8 cellular contexts compared by ENCODE assay signal in the genomic region with DNA sequence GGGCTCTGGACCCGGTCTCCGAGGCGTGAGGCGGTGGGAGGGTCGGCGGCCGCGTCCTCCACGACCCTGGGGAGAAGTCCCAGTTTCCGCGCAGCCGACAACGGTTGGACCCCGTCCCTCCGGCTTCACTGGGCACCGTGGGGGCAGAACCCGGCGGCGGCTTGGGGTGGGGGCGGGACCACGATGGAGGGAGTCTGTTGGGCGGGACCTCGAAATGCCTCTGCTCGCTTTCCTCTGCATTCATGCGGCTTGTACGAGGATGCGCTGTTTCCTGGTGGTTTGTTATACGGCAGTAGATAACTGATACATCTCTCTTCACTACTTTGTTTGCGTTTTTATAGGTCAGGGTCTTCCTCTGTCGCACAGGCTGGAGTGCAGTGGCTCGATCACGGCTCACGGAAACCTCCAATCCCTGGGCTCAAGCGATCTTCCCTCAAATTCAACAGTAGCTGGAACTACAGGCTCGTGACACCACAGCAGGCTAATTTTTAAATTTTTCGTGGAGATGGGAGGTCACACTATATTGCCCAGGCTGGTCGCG. TPM values are rescaled to one million over a fixed set of nuclear protein-coding genes. Genes with fewer than 3 reads are reported as not detected.
DNase-seq lines count a peak whose midpoint lies in the region; ATAC-seq lines count a peak whose summit lies in the region.

No MANE protein-coding gene starts in this region.

- H3K4me1 Mint-ChIP-seq in naive B cell: peaks cover 10 to 29% (median 24%) of the 10 kb centered on the region in 3 donors
- peaks cover 21% of the 10 kb centered on the region for H3K4me1 Mint-ChIP-seq in stimulated activated effector memory CD8-positive, alpha-beta T cell treated with anti-CD3 and anti-CD28 coated beads, Interleukin-12 subunit alpha, Interleukin-12 subunit beta, amount 100 ng/mL, for 72 hours

- H3K27ac ChIP-seq in Karpas-422 (ENCODE audit: low read length): peak overlapping the region; percentile 59
- H3K27ac ChIP-seq in esophagus (ENCODE audit: low read depth in 2 of 2, low read length in 1 of 2): peak overlapping the region; percentile 91 to 97

- H3K9me3 Mint-ChIP-seq in naive B cell: peaks cover 0 to 5% (median 0%) of the 10 kb centered on the region in 7 donors
- no peaks in the 10 kb centered on the region for H3K9me3 Mint-ChIP-seq in stimulated activated effector memory CD8-positive, alpha-beta T cell treated with anti-CD3 and anti-CD28 coated beads, Interleukin-12 subunit alpha, Interleukin-12 subunit beta, amount 100 ng/mL, for 72 hours

- H3K36me3 Mint-ChIP-seq in naive B cell: no peaks in the 10 kb centered on the region
- peaks cover 11% of the 10 kb centered on the region for H3K36me3 Mint-ChIP-seq in stimulated activated effector memory CD8-positive, alpha-beta T cell treated with anti-CD3 and anti-CD28 coated beads, Interleukin-12 subunit alpha, Interleukin-12 subunit beta, amount 100 ng/mL, for 72 hours

- peak overlapping the region; percentile 49 to 99 (median 96) for H3K27ac Mint-ChIP-seq in naive B cell
- peak overlapping the region; percentile 95 for H3K27ac Mint-ChIP-seq in stimulated activated effector memory CD8-positive, alpha-beta T cell treated with anti-CD3 and anti-CD28 coated beads, Interleukin-12 subunit alpha, Interleukin-12 subunit beta, amount 100 ng/mL, for 72 hours

- H4K20me1 ChIP-seq in Karpas-422 (ENCODE audit: insufficient read depth, low read depth, low read length): no peaks in the 10 kb centered on the region

- no peaks in the 10 kb centered on the region for H3K79me2 ChIP-seq in Karpas-422 (ENCODE audit: low read length)

- no peaks in the 10 kb centered on the region for H3K9me2 ChIP-seq in Karpas-422 (replicated peaks; ENCODE audit: insufficient read depth, low read length)

- H3K27me3 Mint-ChIP-seq in naive B cell: no peaks in the 10 kb centered on the region

- DNase-seq in COLO668 (lab: John Stamatoyannopoulos, UW; ENCODE audit: unreplicated experiment): peak; percentile 18
- no peak for DNase-seq in Karpas-422
- DNase-seq in activated T-cell treated with anti-CD3 and anti-CD28 coated beads for 4 hours: peak; percentile 54
- no peak for DNase-seq in naive B cell
- no peak for DNase-seq in stimulated activated effector memory CD8-positive, alpha-beta T cell treated with anti-CD3 and anti-CD28 coated beads, Interleukin-12 subunit alpha, Interleukin-12 subunit beta, amount 100 ng/mL, for 72 hours (ENCODE audit: low spot score in 2 of 2)
- no peak for DNase-seq in NCI-H1092 treated with DMSO at 0.1 percent for 48 hours (lab: John Stamatoyannopoulos, UW)

- H3K4me1 ChIP-seq in Karpas-422 (ENCODE audit: low read length) (peaks cover 23% of the 10 kb centered on the region), esophagus (ENCODE audit: control insufficient read depth in 2 of 2, insufficient read depth in 2 of 2, low read length in 1 of 2) (no peaks in the 10 kb centered on the region)

- H3K4me2 ChIP-seq in Karpas-422 (ENCODE audit: low read depth, low read length, poor library complexity, severe bottlenecking): peak overlapping the region; percentile 89

- H3K4me3 Mint-ChIP-seq in naive B cell: peak overlapping the region; percentile 86 to 97 (median 92)
- H3K4me3 Mint-ChIP-seq in stimulated activated effector memory CD8-positive, alpha-beta T cell treated with anti-CD3 and anti-CD28 coated beads, Interleukin-12 subunit alpha, Interleukin-12 subunit beta, amount 100 ng/mL, for 72 hours: peak overlapping the region; percentile 90

- 15 to 18% methylated on average over 38 of the region's 38 CpGs for WGBS in esophagus, 2 donors

- H3K27me3 ChIP-seq in Karpas-422 (ENCODE audit: low read length): no peaks in the 10 kb centered on the region
- H3K27me3 ChIP-seq in esophagus (ENCODE audit: control insufficient read depth in 1 of 2, insufficient read depth in 2 of 2, low read length in 2 of 2): no peaks in the 10 kb centered on the region

- H3K9ac ChIP-seq in Karpas-422 (ENCODE audit: low read length): peak overlapping the region; percentile 84

- H2AFZ ChIP-seq in Karpas-422 (ENCODE audit: low read length): peak overlapping the region; percentile 97

- H3K4me3 ChIP-seq in Karpas-422 (ENCODE audit: low read length) (peak overlapping the region; percentile 86), esophagus (ENCODE audit: low read depth in 1 of 2, low read length in 2 of 2) (peak overlapping the region; percentile 66 to 69)

- H3K9me3 ChIP-seq in Karpas-422 (ENCODE audit: low read length) (no peaks in the 10 kb centered on the region), esophagus (ENCODE audit: control insufficient read depth in 2 of 2, insufficient read depth in 1 of 2, low read depth in 1 of 2, low read length in 1 of 2) (no peaks in the 10 kb centered on the region)

- ATAC-seq in naive B cell (ENCODE audit: low read depth in 2 of 2) (peak; percentile 16 to 21), HG02763 (IDR thresholded peaks at IDR 0.05; ENCODE audit: unreplicated experiment) (no peak)
- ATAC-seq in stimulated activated effector memory CD8-positive, alpha-beta T cell treated with anti-CD3 and anti-CD28 coated beads, Interleukin-12 subunit alpha, Interleukin-12 subunit beta, amount 100 ng/mL, for 72 hours: peak; percentile 44

- H3K36me3 ChIP-seq in Karpas-422 (ENCODE audit: insufficient read depth, low read length): no peaks in the 10 kb centered on the region
- no peaks in the 10 kb centered on the region for H3K36me3 ChIP-seq in esophagus (ENCODE audit: control insufficient read depth in 2 of 2, insufficient read depth in 2 of 2, low read length in 1 of 2)

RNA-seq across cellular contexts. Expression of a gene that starts 24.6 kb away (rescaled TPM):
- total RNA-seq in Karpas-422 (2014; rRNA removed; shearing (Covaris generic); ENCODE audit: low replicate concordance): 7.3 and 10.4 TPM in 2 replicates
- polyA plus RNA-seq in esophagus (10 to 100 TPM in 1 of 2 donors, 1 to 10 TPM in 1; 8.4 to 17.5 TPM), naive B cell (ENCODE audit: low read depth in 6 of 6) (10 to 100 TPM in 1 of 6 donors, 1 to 10 TPM in 4, not detected in 1; 5.2 to 12.0 (median 6.6) TPM)

RNA-seq across cellular contexts. Expression of a gene that starts 25.8 kb away (rescaled TPM):
- total RNA-seq in Karpas-422 (2014; rRNA removed; shearing (Covaris generic); ENCODE audit: low replicate concordance): 31.5 and 40.7 TPM in 2 replicates
- 10 to 100 TPM; 14.8 to 15.3 TPM for polyA plus RNA-seq in esophagus
- 10 to 100 TPM; 12.6 to 24.7 (median 13.4) TPM for polyA plus RNA-seq in naive B cell (ENCODE audit: low read depth in 6 of 6)

RNA-seq across cellular contexts. Expression of a gene that starts 34.6 kb away (rescaled TPM):
- total RNA-seq in Karpas-422 (2014; rRNA removed; shearing (Covaris generic); ENCODE audit: low replicate concordance): 303 and 490 TPM in 2 replicates
- polyA plus RNA-seq in esophagus (1,000 to 10,000 TPM in 1 of 2 donors, 100 to 1,000 TPM in 1; 604 to 1,000 TPM), naive B cell (ENCODE audit: low read depth in 6 of 6) (100 to 1,000 TPM; 401 to 570 (median 499) TPM)

RNA-seq across cellular contexts. Expression of a gene that starts 42.0 kb away (rescaled TPM):
- total RNA-seq in Karpas-422 (2014; rRNA removed; shearing (Covaris generic); ENCODE audit: low replicate concordance): 56.9 and 119 TPM in 2 replicates
- 10 to 100 TPM; 35.0 to 81.7 TPM for polyA plus RNA-seq in esophagus
- 100 to 1,000 TPM in 1 of 6 donors, 10 to 100 TPM in 5; 59.3 to 102 (median 68.3) TPM for polyA plus RNA-seq in naive B cell (ENCODE audit: low read depth in 6 of 6)

Comparison
In these comparisons a context has a peak if more than half of its experiments do, and no peak if none do; other contexts are left out.
1. DNase-seq: peak in COLO668 (single experiment) and activated T-cell treated with anti-CD3 and anti-CD28 coated beads for 4 hours (single experiment); none in Karpas-422 (single experiment), naive B cell (single experiment), stimulated activated effector memory CD8-positive, alpha-beta T cell treated with anti-CD3 and anti-CD28 coated beads, Interleukin-12 subunit alpha, Interleukin-12 subunit beta, amount 100 ng/mL, for 72 hours (0 of 2) and NCI-H1092 treated with DMSO at 0.1 percent for 48 hours (single experiment).